In the genomic region with DNA sequence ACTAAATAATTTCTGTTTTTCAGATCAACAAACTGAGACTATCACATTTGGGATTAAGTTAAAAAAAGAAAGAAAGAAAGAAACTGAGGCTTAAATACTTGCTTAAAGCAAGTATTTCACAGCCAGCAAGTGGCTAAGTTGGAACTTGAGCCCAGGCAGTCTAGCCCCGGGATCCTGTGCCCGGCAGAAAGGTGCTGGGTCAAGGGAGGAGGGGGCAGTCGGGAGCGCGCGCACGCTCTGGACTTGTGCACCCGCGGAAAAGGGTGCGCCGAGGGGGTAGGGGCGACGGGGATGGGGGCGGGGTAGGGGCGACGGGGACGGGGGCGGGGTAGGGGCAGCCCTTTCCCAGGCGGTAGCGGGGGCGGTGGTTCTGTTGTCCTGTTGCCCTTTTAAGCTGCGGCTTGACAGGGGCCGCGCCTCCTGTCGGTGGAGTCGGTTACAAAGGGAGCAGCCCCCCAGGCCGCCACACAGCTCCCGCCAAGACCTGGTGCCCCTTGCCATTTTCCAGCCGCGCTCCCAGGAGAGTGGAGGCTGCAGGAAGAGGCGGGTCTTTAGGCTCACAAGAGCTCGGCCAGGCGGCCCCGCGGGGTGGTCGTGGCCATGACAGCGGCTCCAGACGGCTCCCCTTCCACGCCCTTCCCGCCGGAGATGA, we compare ENCODE assay signal across 8 cellular contexts.
DNase-seq lines count a peak whose midpoint lies in the region; ATAC-seq and TF ChIP-seq lines count a peak whose summit lies in the region.
"Not testable (repeated sequence)": the region's sequence is repeated elsewhere in the genome, so short reads cannot be mapped to it uniquely, and the experiment has no call there.

No MANE protein-coding gene starts in this region.

- not testable (repeated sequence) for TF ChIP-seq POLR2A in body of pancreas (IDR thresholded peaks at IDR 0.05)

- peak; percentile 12 to 24 for DNase-seq in Caco-2
- DNase-seq in NT2/D1 (ENCODE audit: low read depth, low spot score); Right ventricle myocardium superior: not testable (repeated sequence)
- peak; percentile 62 for DNase-seq in activated CD8-positive, alpha-beta memory T cell treated with anti-CD3 and anti-CD28 coated beads for 24 hours
- peak in 1 of 4 donors; percentile 8 for DNase-seq in body of pancreas
- peak; percentile 81 for DNase-seq in left kidney (ENCODE audit: low read depth, low spot score)
- DNase-seq in neural progenitor cell (ENCODE audit: low spot score), result peak; percentile 53
- peak; percentile 76 for DNase-seq in type B pancreatic cell (ENCODE audit: extremely low spot score, unreplicated experiment)

- BruUV-seq in Caco-2 (replicated peaks; lab: Mats Ljungman, UMichigan), result not testable (repeated sequence)

- CTCF ChIA-PET in Caco-2 (lab: Charles Lee), result not testable (repeated sequence)

- H3K27me3 ChIP-seq in Caco-2 (replicated peaks; ENCODE audit: control insufficient read depth, insufficient read depth, low read length); NT2/D1 (ENCODE audit: insufficient read depth, insufficient read length); body of pancreas: not testable (repeated sequence)
- peaks cover 53% of the 10 kb centered on the region for H3K27me3 ChIP-seq in neural progenitor cell

- not testable (repeated sequence) for TF ChIP-seq CTCF in Caco-2 (IDR thresholded peaks at IDR 0.05; ENCODE audit: insufficient read depth in 1 of 2, low read depth in 1 of 2, low read length in 1 of 2, severe bottlenecking in 1 of 2, unreplicated experiment in 1 of 2); body of pancreas (IDR thresholded peaks at IDR 0.05)
- TF ChIP-seq CTCF in neural progenitor cell (IDR thresholded peaks at IDR 0.05) (peak; percentile 13), type B pancreatic cell (conservative IDR thresholded peaks at IDR 0.05) (peak; percentile 54)

- H3K27ac Mint-ChIP-seq in Caco-2 (ENCODE audit: unreplicated experiment); neural progenitor cell; type B pancreatic cell: not testable (repeated sequence)

- H2AFZ ChIP-seq in neural progenitor cell (replicated peaks), result not testable (repeated sequence)

- WGBS in body of pancreas, 2 donors, result no CpG with 5 or more reads among the region's 41 CpGs

- not testable (repeated sequence) for H3K27me3 Mint-ChIP-seq in Caco-2 (ENCODE audit: insufficient read depth, unreplicated experiment); neural progenitor cell (ENCODE audit: insufficient read depth, low read depth); type B pancreatic cell

- not testable (repeated sequence) for H3K36me3 ChIP-seq in Caco-2 (ENCODE audit: control insufficient read depth, insufficient read depth, low read length); NT2/D1 (ENCODE audit: insufficient read depth, insufficient read length, low read length); body of pancreas (replicated peaks in 1 of 2; ENCODE audit: insufficient read depth in 1 of 2, low read depth in 2 of 2); neural progenitor cell

- H3K27ac ChIP-seq in body of pancreas, neural progenitor cell: not testable (repeated sequence)

- H3K79me2 ChIP-seq in neural progenitor cell (ENCODE audit: low read depth), result not testable (repeated sequence)

- ATAC-seq in body of pancreas (peak; percentile 57), Right ventricle myocardium superior (ENCODE audit: poor library complexity) (peak; percentile 38)

- not testable (repeated sequence) for H3K9me3 ChIP-seq in Caco-2; NT2/D1 (ENCODE audit: insufficient read depth, low read length); body of pancreas; neural progenitor cell (ENCODE audit: low read depth)

- H3K4me2 ChIP-seq in neural progenitor cell, result peak overlapping the region; percentile 67

- not testable (repeated sequence) for H3K9ac ChIP-seq in NT2/D1 (ENCODE audit: insufficient read length, low read depth); neural progenitor cell

- H3K36me3 Mint-ChIP-seq in Caco-2 (ENCODE audit: insufficient read depth, unreplicated experiment); neural progenitor cell; type B pancreatic cell: not testable (repeated sequence)

- not testable (repeated sequence) for H3F3A ChIP-seq in neural progenitor cell (ENCODE audit: low read depth)

- POLR2A ChIA-PET in Caco-2 (lab: Charles Lee), result not testable (repeated sequence)

- not testable (repeated sequence) for H4K20me1 ChIP-seq in neural progenitor cell (ENCODE audit: low read depth)

- H3K4me1 ChIP-seq in Caco-2; NT2/D1 (ENCODE audit: insufficient read depth, insufficient read length); body of pancreas; neural progenitor cell: not testable (repeated sequence)

- not testable (repeated sequence) for H3K4me3 Mint-ChIP-seq in Caco-2 (ENCODE audit: unreplicated experiment); type B pancreatic cell
- peak overlapping the region; percentile 55 for H3K4me3 Mint-ChIP-seq in neural progenitor cell

- intact Hi-C loops in Caco-2 (cut with micrococcal nuclease; ENCODE audit: unreplicated experiment); body of pancreas (cut with DNase I); Right ventricle myocardium superior (cut with DNase I): not testable (repeated sequence)

- not testable (repeated sequence) for H3K9me3 Mint-ChIP-seq in Caco-2 (ENCODE audit: unreplicated experiment); neural progenitor cell; type B pancreatic cell

- H3K4me3 ChIP-seq in Caco-2 (ENCODE audit: low read depth, low read length); body of pancreas: not testable (repeated sequence)
- peak overlapping the region; percentile 39 for H3K4me3 ChIP-seq in NT2/D1 (ENCODE audit: insufficient read length, low read depth)
- peak overlapping the region; percentile 35 for H3K4me3 ChIP-seq in neural progenitor cell

- not testable (repeated sequence) for H3K4me1 Mint-ChIP-seq in Caco-2 (ENCODE audit: low read depth, unreplicated experiment); neural progenitor cell; type B pancreatic cell (ENCODE audit: unreplicated experiment)
